1 cellular context compared by ENCODE assay signal in genomic region chr15:98647026-98647773, GRCh38.
TF ChIP-seq lines count a peak whose summit lies in the region.

No MANE protein-coding gene starts in this region.

TF ChIP-seq in HepG2, 621 proteins besides CTCF, POLR2A, EP300 and RAD21 (continued from another document):
- TF ChIP-seq, protein P1, sequence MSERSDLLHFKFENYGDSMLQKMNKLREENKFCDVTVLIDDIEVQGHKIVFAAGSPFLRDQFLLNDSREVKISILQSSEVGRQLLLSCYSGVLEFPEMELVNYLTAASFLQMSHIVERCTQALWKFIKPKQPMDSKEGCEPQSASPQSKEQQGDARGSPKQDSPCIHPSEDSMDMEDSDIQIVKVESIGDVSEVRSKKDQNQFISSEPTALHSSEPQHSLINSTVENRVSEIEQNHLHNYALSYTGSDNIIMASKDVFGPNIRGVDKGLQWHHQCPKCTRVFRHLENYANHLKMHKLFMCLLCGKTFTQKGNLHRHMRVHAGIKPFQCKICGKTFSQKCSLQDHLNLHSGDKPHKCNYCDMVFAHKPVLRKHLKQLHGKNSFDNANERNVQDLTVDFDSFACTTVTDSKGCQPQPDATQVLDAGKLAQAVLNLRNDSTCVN (CRISPR knock-in tag; IDR thresholded peaks at IDR 0.05; ENCODE audit: borderline replicate concordance) = no peak
- TF ChIP-seq SIN3B (IDR thresholded peaks at IDR 0.05; ENCODE audit: low read length) (no peak), JUN (CRISPR knock-in tag; IDR thresholded peaks at IDR 0.05) (no peak), POGZ (CRISPR knock-in tag; IDR thresholded peaks at IDR 0.05) (no peak), ZFYVE20 (CRISPR knock-in tag; IDR thresholded peaks at IDR 0.05; ENCODE audit: borderline replicate concordance, low read depth) (no peak), TRAFD1 (CRISPR knock-in tag; IDR thresholded peaks at IDR 0.05; ENCODE audit: borderline replicate concordance) (no peak), ZNF567 (CRISPR knock-in tag; IDR thresholded peaks at IDR 0.05; ENCODE audit: borderline replicate concordance) (no peak), RFX1 (IDR thresholded peaks at IDR 0.05) (no peak), ZNF746 (CRISPR knock-in tag; IDR thresholded peaks at IDR 0.05) (peak; percentile 86), FOSL1 (CRISPR knock-in tag; IDR thresholded peaks at IDR 0.05; ENCODE audit: borderline replicate concordance) (no peak), KLF12 (CRISPR knock-in tag; IDR thresholded peaks at IDR 0.05; ENCODE audit: borderline replicate concordance) (0 out of 2 replicates have a peak, but pooled peaks have one; percentile 47), IRX3 (CRISPR knock-in tag; IDR thresholded peaks at IDR 0.05; ENCODE audit: borderline replicate concordance, low read depth) (peak; percentile 63; the same call in 1 of the 2 replicates), RORA (CRISPR knock-in tag; IDR thresholded peaks at IDR 0.05) (no peak), HOXA5 (CRISPR knock-in tag; IDR thresholded peaks at IDR 0.05) (peak; percentile 23; the same call in 1 of the 2 replicates), GPN1 (CRISPR knock-in tag; IDR thresholded peaks at IDR 0.05; ENCODE audit: borderline replicate concordance) (no peak), ZNF333 (CRISPR knock-in tag; IDR thresholded peaks at IDR 0.05; ENCODE audit: borderline replicate concordance) (no peak), KDM5B (CRISPR knock-in tag; IDR thresholded peaks at IDR 0.05; ENCODE audit: borderline replicate concordance) (peak; percentile 89), ZMYM2 (CRISPR knock-in tag; IDR thresholded peaks at IDR 0.05) (no peak), MATR3 (CRISPR knock-in tag; IDR thresholded peaks at IDR 0.05) (no peak), KAT8 (CRISPR knock-in tag; IDR thresholded peaks at IDR 0.05) (no peak), ZNF570 (CRISPR knock-in tag; IDR thresholded peaks at IDR 0.05; ENCODE audit: borderline replicate concordance) (no peak), SAFB2 (CRISPR knock-in tag; IDR thresholded peaks at IDR 0.05; ENCODE audit: borderline replicate concordance, low read depth) (peak; percentile 72; the same call in 1 of the 2 replicates), ZNF552 (CRISPR knock-in tag; IDR thresholded peaks at IDR 0.05; ENCODE audit: borderline replicate concordance) (no peak)
- TF ChIP-seq, protein P2, sequence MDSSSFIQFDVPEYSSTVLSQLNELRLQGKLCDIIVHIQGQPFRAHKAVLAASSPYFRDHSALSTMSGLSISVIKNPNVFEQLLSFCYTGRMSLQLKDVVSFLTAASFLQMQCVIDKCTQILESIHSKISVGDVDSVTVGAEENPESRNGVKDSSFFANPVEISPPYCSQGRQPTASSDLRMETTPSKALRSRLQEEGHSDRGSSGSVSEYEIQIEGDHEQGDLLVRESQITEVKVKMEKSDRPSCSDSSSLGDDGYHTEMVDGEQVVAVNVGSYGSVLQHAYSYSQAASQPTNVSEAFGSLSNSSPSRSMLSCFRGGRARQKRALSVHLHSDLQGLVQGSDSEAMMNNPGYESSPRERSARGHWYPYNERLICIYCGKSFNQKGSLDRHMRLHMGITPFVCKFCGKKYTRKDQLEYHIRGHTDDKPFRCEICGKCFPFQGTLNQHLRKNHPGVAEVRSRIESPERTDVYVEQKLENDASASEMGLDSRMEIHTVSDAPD (CRISPR knock-in tag; IDR thresholded peaks at IDR 0.05) = no peak
- TF ChIP-seq, protein P3, sequence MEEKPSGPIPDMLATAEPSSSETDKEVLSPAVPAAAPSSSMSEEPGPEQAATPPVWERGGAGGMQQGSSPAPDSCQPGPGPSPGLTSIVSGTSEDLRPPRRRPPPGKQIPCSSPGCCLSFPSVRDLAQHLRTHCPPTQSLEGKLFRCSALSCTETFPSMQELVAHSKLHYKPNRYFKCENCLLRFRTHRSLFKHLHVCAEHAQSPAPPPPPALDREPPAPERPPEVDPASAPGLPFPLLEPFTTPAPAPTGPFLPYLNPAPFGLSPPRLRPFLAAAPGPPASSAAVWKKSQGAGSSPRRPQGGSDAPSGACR (CRISPR knock-in tag; IDR thresholded peaks at IDR 0.05) = no peak
- TF ChIP-seq, protein P4, sequence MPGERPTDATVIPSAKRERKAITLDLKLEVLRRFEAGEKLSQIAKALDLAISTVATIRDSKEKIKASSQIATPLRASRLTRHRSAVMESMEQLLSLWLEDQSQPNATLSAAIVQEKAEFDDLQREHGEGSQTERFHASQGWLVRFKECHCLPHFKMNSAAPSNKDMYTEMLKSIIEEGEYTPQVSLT (CRISPR knock-in tag; IDR thresholded peaks at IDR 0.05; ENCODE audit: borderline replicate concordance, low read depth) = no peak; the same call in 1 of the 2 replicates
- TF ChIP-seq, protein P5, sequence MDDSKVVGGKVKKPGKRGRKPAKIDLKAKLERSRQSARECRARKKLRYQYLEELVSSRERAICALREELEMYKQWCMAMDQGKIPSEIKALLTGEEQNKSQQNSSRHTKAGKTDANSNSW (CRISPR knock-in tag; IDR thresholded peaks at IDR 0.05; ENCODE audit: borderline replicate concordance) = peak; percentile 58; the same call in 1 of the 2 replicates
- TF ChIP-seq, protein P6, sequence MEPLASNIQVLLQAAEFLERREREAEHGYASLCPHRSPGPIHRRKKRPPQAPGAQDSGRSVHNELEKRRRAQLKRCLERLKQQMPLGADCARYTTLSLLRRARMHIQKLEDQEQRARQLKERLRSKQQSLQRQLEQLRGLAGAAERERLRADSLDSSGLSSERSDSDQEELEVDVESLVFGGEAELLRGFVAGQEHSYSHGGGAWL (CRISPR knock-in tag; IDR thresholded peaks at IDR 0.05) = 0 out of 2 replicates have a peak, but pooled peaks have one; percentile 62
- TF ChIP-seq, protein P7, sequence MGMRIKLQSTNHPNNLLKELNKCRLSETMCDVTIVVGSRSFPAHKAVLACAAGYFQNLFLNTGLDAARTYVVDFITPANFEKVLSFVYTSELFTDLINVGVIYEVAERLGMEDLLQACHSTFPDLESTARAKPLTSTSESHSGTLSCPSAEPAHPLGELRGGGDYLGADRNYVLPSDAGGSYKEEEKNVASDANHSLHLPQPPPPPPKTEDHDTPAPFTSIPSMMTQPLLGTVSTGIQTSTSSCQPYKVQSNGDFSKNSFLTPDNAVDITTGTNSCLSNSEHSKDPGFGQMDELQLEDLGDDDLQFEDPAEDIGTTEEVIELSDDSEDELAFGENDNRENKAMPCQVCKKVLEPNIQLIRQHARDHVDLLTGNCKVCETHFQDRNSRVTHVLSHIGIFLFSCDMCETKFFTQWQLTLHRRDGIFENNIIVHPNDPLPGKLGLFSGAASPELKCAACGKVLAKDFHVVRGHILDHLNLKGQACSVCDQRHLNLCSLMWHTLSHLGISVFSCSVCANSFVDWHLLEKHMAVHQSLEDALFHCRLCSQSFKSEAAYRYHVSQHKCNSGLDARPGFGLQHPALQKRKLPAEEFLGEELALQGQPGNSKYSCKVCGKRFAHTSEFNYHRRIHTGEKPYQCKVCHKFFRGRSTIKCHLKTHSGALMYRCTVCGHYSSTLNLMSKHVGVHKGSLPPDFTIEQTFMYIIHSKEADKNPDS (CRISPR knock-in tag; IDR thresholded peaks at IDR 0.05) = no peak
- TF ChIP-seq, protein P8, sequence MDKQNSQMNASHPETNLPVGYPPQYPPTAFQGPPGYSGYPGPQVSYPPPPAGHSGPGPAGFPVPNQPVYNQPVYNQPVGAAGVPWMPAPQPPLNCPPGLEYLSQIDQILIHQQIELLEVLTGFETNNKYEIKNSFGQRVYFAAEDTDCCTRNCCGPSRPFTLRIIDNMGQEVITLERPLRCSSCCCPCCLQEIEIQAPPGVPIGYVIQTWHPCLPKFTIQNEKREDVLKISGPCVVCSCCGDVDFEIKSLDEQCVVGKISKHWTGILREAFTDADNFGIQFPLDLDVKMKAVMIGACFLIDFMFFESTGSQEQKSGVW (CRISPR knock-in tag; IDR thresholded peaks at IDR 0.05; ENCODE audit: borderline replicate concordance) = no peak
